ENCODE assay signal across 9 cellular contexts in the genomic region with DNA sequence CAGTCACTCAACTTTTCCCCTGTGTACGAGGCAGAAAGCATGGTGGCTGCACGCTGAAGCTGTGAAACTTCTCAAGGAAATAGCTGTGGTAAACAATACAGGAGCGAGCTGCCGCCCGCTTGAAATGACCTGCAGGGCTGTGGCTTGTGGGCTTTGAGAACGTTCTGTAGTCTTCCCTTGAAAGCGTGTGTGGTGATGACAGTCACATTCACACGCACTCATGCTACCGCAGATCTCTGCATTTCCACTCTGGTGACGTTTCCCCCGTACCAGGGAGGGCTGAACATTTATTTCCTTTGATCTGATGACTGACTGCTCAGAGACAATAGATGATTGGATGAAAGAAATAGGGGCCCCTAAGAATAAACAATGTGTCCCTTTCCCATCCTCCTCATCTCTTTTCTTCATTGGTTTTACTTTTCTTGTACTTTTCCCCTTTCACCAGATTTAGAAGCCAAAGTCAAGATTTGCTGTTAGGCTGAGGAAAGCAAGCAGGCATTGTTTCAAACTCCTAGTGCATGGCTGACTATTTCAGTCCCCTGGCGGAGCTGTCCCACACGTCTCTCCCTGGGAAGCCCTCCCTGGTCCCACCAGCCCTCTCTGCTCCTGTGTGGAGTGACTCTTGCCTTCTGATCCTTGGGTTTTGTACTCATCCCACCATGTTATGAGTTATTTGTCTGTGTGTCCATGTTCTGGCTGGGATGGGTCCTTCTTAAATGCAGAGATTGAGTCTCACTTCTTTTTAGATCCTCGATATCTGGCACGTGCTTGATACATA. TPM values are rescaled to one million over a fixed set of nuclear protein-coding genes. Genes with fewer than 3 reads are reported as not detected.
A peak's percentile ranks its signal among the peaks of the same experiment; 100 is the strongest.
DNase-seq lines count a peak whose midpoint lies in the region; ATAC-seq and TF ChIP-seq lines count a peak whose summit lies in the region.
"Had no signal": no experiment of that assay in that cellular context is flagged by ENCODE, and none has a peak within 500 bp of the region (broad histone marks: within the 10 kb centered on the region; RNA-seq: fewer than 3 reads in every experiment).

No MANE protein-coding gene starts in this region.

- TF ChIP-seq POLR2A in IMR-90 (IDR thresholded peaks at IDR 0.05; ENCODE audit: low read depth, low read length): no peak; the same call in 1 of the 2 replicates

- H3K9me1 ChIP-seq in IMR-90 (ENCODE audit: insufficient read depth, low read length): peaks cover 17% of the 10 kb centered on the region

- no peaks in the 10 kb centered on the region for H3K27me3 ChIP-seq in IMR-90 (ENCODE audit: control insufficient read depth, insufficient read depth, low read length)
- H3K27me3 ChIP-seq in left ventricle myocardium inferior (ENCODE audit: low read depth): no peaks in the 10 kb centered on the region
- H3K27me3 ChIP-seq: tibial artery had no signal

- peaks cover 36% of the 10 kb centered on the region for H3K4me1 ChIP-seq in IMR-90 (ENCODE audit: control insufficient read depth, insufficient read depth, low read length)
- H3K4me1 ChIP-seq in left ventricle myocardium inferior: peaks cover 35% of the 10 kb centered on the region

- peak overlapping the region; percentile 90 for H2BK5ac ChIP-seq in IMR-90 (ENCODE audit: low read depth, low read length, poor library complexity, severe bottlenecking)

- peak overlapping the region; percentile 80 for H3K14ac ChIP-seq in IMR-90 (replicated peaks; ENCODE audit: low read depth, low read length)

- TF ChIP-seq CTCF in IMR-90 (conservative IDR thresholded peaks at IDR 0.05; ENCODE audit: low read depth, low read length) (no peak), left ventricle myocardium inferior (IDR thresholded peaks at IDR 0.05; ENCODE audit: borderline replicate concordance) (no peak)

- H3K27ac ChIP-seq in IMR-90 (ENCODE audit: insufficient read depth, low read length) (peak overlapping the region; percentile 93), left ventricle myocardium inferior (replicated peaks) (peak overlapping the region; percentile 84)
- H3K27ac ChIP-seq: tibial artery had no signal

- H2AK9ac ChIP-seq in IMR-90 (replicated peaks; ENCODE audit: low read depth, low read length, poor library complexity): peak overlapping the region; percentile 83

- POLR2A ChIA-PET in IMR-90 (lab: Charles Lee; ENCODE audit: unreplicated experiment): no interaction called here

- peak overlapping the region; percentile 82 for H2AFZ ChIP-seq in IMR-90 (replicated peaks; ENCODE audit: low read length, poor library complexity)

- H3K18ac ChIP-seq in IMR-90 (ENCODE audit: low read depth, low read length): peak overlapping the region; percentile 88

- peak overlapping the region; percentile 90 for H3K4ac ChIP-seq in IMR-90 (ENCODE audit: low read depth, low read length)

- intact Hi-C loops in IMR-90 (cut with micrococcal nuclease) (no loop called here), left ventricle myocardium inferior (cut with micrococcal nuclease) (no loop called here)

- BruUV-seq in IMR-90 (replicated peaks; lab: Mats Ljungman, UMichigan): no TSS peak

- peak overlapping the region; percentile 94 for H2BK120ac ChIP-seq in IMR-90 (ENCODE audit: low read depth, low read length)

- peak; percentile 49 for ATAC-seq in GM19397 (IDR thresholded peaks at IDR 0.05; ENCODE audit: unreplicated experiment)
- ATAC-seq in IMR-90 (ENCODE audit: low read depth): no peak

- H2BK20ac ChIP-seq in IMR-90 (ENCODE audit: low read depth, low read length): peak overlapping the region; percentile 95

- no peaks in the 10 kb centered on the region for H3K9me3 ChIP-seq in IMR-90 (ENCODE audit: control insufficient read depth, insufficient read depth, low read length)
- no peaks in the 10 kb centered on the region for H3K9me3 ChIP-seq in left ventricle myocardium inferior (replicated peaks)
- H3K9me3 ChIP-seq: tibial artery had no signal

- dilution Hi-C loops in IMR-90 (cut with HindIII; ENCODE audit: low sequenced_read_pairs, unreplicated experiment): no loop called here

- in situ Hi-C loops in IMR-90 (cut with MboI; ENCODE audit: low sequenced_read_pairs): no loop called here

- H4K20me1 ChIP-seq in IMR-90 (ENCODE audit: insufficient read depth, low read length): no peaks in the 10 kb centered on the region

- no peak overlapping the region for H3K4me3 ChIP-seq in IMR-90 (ENCODE audit: insufficient read depth, low read depth, low read length)
- H3K4me3 ChIP-seq in left ventricle myocardium inferior: no peak overlapping the region
- H3K4me3 ChIP-seq: tibial artery had no signal

- peak overlapping the region; percentile 98 for H4K91ac ChIP-seq in IMR-90 (ENCODE audit: insufficient read depth, low read depth, low read length)

- WGBS in IMR-90 (ENCODE audit: extremely low coverage in 2 of 2, insufficient read length in 1 of 2), 2 experiments: 48% methylated on average over 6 of the region's 15 CpGs; no CpG with 5 or more reads in 1 of the 2 experiments

- TF ChIP-seq RAD21 in IMR-90 (IDR thresholded peaks at IDR 0.05; ENCODE audit: low read length): no peak

- H3K4me2 ChIP-seq in IMR-90 (ENCODE audit: low read depth, low read length): peak overlapping the region; percentile 48; the same call in 1 of the 2 replicates

- H2BK15ac ChIP-seq in IMR-90 (ENCODE audit: low read depth, low read length): peak overlapping the region; percentile 91

- H4K5ac ChIP-seq in IMR-90 (ENCODE audit: low read depth, low read length): peak overlapping the region; percentile 83

- H3K79me1 ChIP-seq in IMR-90 (ENCODE audit: low read depth in 1 of 2, low read length in 2 of 2): peaks cover 0 to 25% of the 10 kb centered on the region in 2 experiments; a peak in 1 of 4 replicates

- H3K9ac ChIP-seq in IMR-90 (ENCODE audit: low read depth, low read length): no peak overlapping the region

- H3K23ac ChIP-seq in IMR-90 (ENCODE audit: low read depth, low read length): peak overlapping the region; percentile 88

- peak overlapping the region; percentile 77 for H3K56ac ChIP-seq in IMR-90 (ENCODE audit: extremely low read depth, insufficient read depth, low read length)

- DNase-seq in IMR-90 (peak; percentile 72), activated T-cell treated with anti-CD3 and anti-CD28 coated beads for 4 hours (peak; percentile 78), left ventricle myocardium inferior (no peak), cerebellum (ENCODE audit: low spot score) (no peak), NCI-H524 (lab: John Stamatoyannopoulos, UW) (no peak), NCI-H1436 (lab: John Stamatoyannopoulos, UW) (no peak)
- peak; percentile 75 to 76 for DNase-seq in stimulated activated CD4-positive, alpha-beta T cell treated with anti-CD3 and anti-CD28 coated beads, Interleukin-2, amount 100 ng/mL, for 48 hours

- H2AK5ac ChIP-seq in IMR-90 (ENCODE audit: low read depth, low read length): peak overlapping the region; percentile 97

- peak overlapping the region; percentile 84 to 89 for H4K8ac ChIP-seq in IMR-90 (ENCODE audit: low read depth in 2 of 2, low read length in 2 of 2)

- no peaks in the 10 kb centered on the region for H3K36me3 ChIP-seq in IMR-90 (ENCODE audit: control insufficient read depth, insufficient read depth, low read length)
- no peaks in the 10 kb centered on the region for H3K36me3 ChIP-seq in left ventricle myocardium inferior
- H3K36me3 ChIP-seq: tibial artery had no signal

- CTCF ChIA-PET in IMR-90 (lab: Yijun Ruan, JAX): interaction anchor here (1.0 kb wide), 1 partner anchor 9 kb away, joined by 6 read pairs; a partner anchor contains a TSS

TF ChIP-seq in IMR-90, 13 proteins besides CTCF, POLR2A, EP300 and RAD21 (continues in another document):
- TF ChIP-seq RFX5 (IDR thresholded peaks at IDR 0.05; ENCODE audit: low read depth, low read length): no peak
- TF ChIP-seq NFE2L2 (IDR thresholded peaks at IDR 0.05; ENCODE audit: low read depth, low read length): no peak
- TF ChIP-seq, protein P1, sequence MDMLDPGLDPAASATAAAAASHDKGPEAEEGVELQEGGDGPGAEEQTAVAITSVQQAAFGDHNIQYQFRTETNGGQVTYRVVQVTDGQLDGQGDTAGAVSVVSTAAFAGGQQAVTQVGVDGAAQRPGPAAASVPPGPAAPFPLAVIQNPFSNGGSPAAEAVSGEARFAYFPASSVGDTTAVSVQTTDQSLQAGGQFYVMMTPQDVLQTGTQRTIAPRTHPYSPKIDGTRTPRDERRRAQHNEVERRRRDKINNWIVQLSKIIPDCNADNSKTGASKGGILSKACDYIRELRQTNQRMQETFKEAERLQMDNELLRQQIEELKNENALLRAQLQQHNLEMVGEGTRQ (IDR thresholded peaks at IDR 0.05; ENCODE audit: low read depth, low read length): no peak
- no peak for TF ChIP-seq MXI1 (IDR thresholded peaks at IDR 0.05; ENCODE audit: borderline replicate concordance, low read depth, low read length)
- TF ChIP-seq, protein P2, sequence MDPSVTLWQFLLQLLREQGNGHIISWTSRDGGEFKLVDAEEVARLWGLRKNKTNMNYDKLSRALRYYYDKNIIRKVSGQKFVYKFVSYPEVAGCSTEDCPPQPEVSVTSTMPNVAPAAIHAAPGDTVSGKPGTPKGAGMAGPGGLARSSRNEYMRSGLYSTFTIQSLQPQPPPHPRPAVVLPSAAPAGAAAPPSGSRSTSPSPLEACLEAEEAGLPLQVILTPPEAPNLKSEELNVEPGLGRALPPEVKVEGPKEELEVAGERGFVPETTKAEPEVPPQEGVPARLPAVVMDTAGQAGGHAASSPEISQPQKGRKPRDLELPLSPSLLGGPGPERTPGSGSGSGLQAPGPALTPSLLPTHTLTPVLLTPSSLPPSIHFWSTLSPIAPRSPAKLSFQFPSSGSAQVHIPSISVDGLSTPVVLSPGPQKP (IDR thresholded peaks at IDR 0.05; ENCODE audit: borderline replicate concordance, low read depth, low read length): no peak
- no peak for TF ChIP-seq FOS (IDR thresholded peaks at IDR 0.05; ENCODE audit: low read depth, low read length)
- no peak for TF ChIP-seq CEBPB (IDR thresholded peaks at IDR 0.05; ENCODE audit: low read depth, low read length)
- no peak for TF ChIP-seq MAZ (IDR thresholded peaks at IDR 0.05; ENCODE audit: borderline replicate concordance, low read depth, low read length)
- no peak for TF ChIP-seq SMC3 (IDR thresholded peaks at IDR 0.05; ENCODE audit: low read depth, low read length)
- no peak for TF ChIP-seq CHD1 (IDR thresholded peaks at IDR 0.05; ENCODE audit: low read depth, low read length)
- TF ChIP-seq RCOR1 (IDR thresholded peaks at IDR 0.05; ENCODE audit: insufficient replicate concordance, low read length): no peak
- no peak for TF ChIP-seq MAFK (IDR thresholded peaks at IDR 0.05; ENCODE audit: low read depth, low read length)

RNA-seq across cellular contexts. Expression of a gene that starts 3.9 kb away (rescaled TPM):
- total RNA-seq in IMR-90 (2012; rRNA removed): 3.6 and 4.3 TPM in 2 replicates
- polyA plus RNA-seq in IMR-90 (2012; rRNA removed): 2.8 and 2.9 TPM in 2 replicates
- 1.6 and 2.4 TPM in 2 replicates for polyA plus RNA-seq in IMR-90 (2012; cell fraction: cytosol; rRNA removed)
- polyA plus RNA-seq in IMR-90 (2012; cell fraction: nucleus; rRNA removed; ENCODE audit: low replicate concordance): 3.8 and 6.6 TPM in 2 replicates
- 11.2 TPM for total RNA-seq in left ventricle myocardium inferior
- 2.4 TPM for total RNA-seq in cerebellum

RNA-seq across cellular contexts. Expression of a gene that starts 9.2 kb away (rescaled TPM):
- 187 and 235 TPM in 2 replicates for total RNA-seq in IMR-90 (2012; rRNA removed)
- polyA plus RNA-seq in IMR-90 (2012; rRNA removed): 338 and 349 TPM in 2 replicates
- 134 and 310 TPM in 2 replicates for polyA plus RNA-seq in IMR-90 (2012; cell fraction: cytosol; rRNA removed)
- polyA plus RNA-seq in IMR-90 (2012; cell fraction: nucleus; rRNA removed; ENCODE audit: low replicate concordance): 32.9 and 226 TPM in 2 replicates
- total RNA-seq in left ventricle myocardium inferior: 126 TPM
- 61.2 TPM for total RNA-seq in cerebellum

Comparison
In these comparisons a context has a peak if more than half of its experiments do, and no peak if none do; other contexts are left out.
1. DNase-seq: peak in IMR-90 (single experiment), activated T-cell treated with anti-CD3 and anti-CD28 coated beads for 4 hours (single experiment) and stimulated activated CD4-positive, alpha-beta T cell treated with anti-CD3 and anti-CD28 coated beads, Interleukin-2, amount 100 ng/mL, for 48 hours (2 of 2); none in left ventricle myocardium inferior (single experiment), cerebellum (single experiment), NCI-H524 (0 of 2) and NCI-H1436 (single experiment).